ENCODE assay signal across 8 cellular contexts in the genomic region with DNA sequence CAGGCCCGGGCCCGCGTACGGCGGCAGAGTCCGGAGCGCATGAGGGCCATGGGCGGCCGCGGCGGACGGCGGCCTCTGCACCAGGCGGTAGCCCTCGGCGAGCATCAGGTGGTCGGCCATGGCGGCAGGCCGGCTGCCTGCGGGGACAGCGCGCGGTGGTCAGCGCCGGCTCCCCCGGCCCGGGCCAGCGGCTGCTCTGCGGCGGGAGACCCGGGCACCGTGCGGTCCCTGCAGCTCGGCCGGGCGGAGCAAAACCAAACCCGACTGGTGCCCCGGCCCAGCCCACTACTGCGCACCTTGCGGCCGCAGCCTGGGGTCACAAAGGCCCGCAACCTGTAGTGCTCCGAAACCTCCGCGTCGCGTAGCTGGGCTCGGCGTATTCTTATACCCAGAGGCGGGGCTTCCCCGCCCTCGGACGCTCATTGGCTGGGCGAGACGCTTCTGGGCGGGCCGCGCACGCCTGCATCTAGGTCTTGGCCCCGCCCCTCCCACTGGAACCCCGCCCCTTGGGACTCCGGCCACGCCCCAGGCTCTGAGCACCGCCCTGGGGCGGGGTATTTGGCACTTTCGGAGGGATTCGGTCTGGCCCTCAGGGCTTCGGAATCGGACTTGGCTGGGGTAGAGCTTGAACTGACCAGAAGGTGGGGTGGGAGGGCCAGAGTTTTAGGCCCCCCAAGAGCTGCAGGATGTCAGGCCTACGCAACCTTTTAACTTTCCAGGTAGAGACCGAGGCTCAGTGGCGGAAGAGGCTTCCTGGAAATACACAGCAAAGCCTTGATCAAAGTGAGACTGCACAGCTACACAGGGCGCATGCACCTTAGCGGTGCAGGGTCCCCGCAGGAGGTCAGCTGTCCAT. TPM values are rescaled to one million over a fixed set of nuclear protein-coding genes. Genes with fewer than 3 reads are reported as not detected.
DNase-seq lines count a peak whose midpoint lies in the region; ATAC-seq and TF ChIP-seq lines count a peak whose summit lies in the region.

A gene with protein sequence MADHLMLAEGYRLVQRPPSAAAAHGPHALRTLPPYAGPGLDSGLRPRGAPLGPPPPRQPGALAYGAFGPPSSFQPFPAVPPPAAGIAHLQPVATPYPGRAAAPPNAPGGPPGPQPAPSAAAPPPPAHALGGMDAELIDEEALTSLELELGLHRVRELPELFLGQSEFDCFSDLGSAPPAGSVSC (minus strand): TSS at position 356 of the 856 bp plus-strand sequence. CDS start 236 bp downstream, at position 120.

- H3K4me1 ChIP-seq in KMS-11 (ENCODE audit: low read depth, poor library complexity, severe bottlenecking) (no peaks in the 10 kb centered on the region), stomach (peaks cover 25 to 54% (median 40%) of the 10 kb centered on the region in 4 donors)

- 2 to 12% (median 2%) methylated on average over 10 to 75 of the region's 75 CpGs for WGBS in stomach, 5 donors

- DNase-seq in DMS79 treated with DMSO at 0.1 percent for 48 hours (lab: John Stamatoyannopoulos, UW) (peak; percentile 86), RPMI8226 (peak; percentile 93), activated gamma-delta T cell treated with Interleukin-2 at 50 U/mL for 16 hours (peak; percentile 94), foreskin fibroblast (peak; percentile 90 to 98), neural crest cell (ENCODE audit: low read depth, low spot score) (peak; percentile 95), stomach (peak; percentile 97)

- TF ChIP-seq EP300 in stomach (IDR thresholded peaks at IDR 0.05) = no peak

- H3K4me3 ChIP-seq in KMS-11 (IDR thresholded peaks at IDR 0.05; ENCODE audit: insufficient read depth, low read depth, low read length) (peak within 1 kb of the TSS; percentile 78), foreskin fibroblast (ENCODE audit: low read depth in 1 of 2, low read length in 2 of 2) (peak within 1 kb of the TSS; percentile 52 to 59), stomach (peak within 1 kb of the TSS; percentile 73 to 80 (median 76))

- H3K4me1 Mint-ChIP-seq in neural crest cell = peaks cover 11% of the 10 kb centered on the region

- H3K36me3 ChIP-seq in KMS-11 (ENCODE audit: insufficient read depth) (no peaks in the 10 kb centered on the region), stomach (no peaks in the 10 kb centered on the region)

- H3K9me3 ChIP-seq in stomach = no peaks in the 10 kb centered on the region

- H3K9ac ChIP-seq in KMS-11 = peak within 1 kb of the TSS; percentile 23; the same call in 1 of the 2 replicates

- H3K79me2 ChIP-seq in KMS-11 (ENCODE audit: insufficient read depth, low read depth) = no peaks in the 10 kb centered on the region

- H3K27me3 ChIP-seq in KMS-11 (ENCODE audit: insufficient read depth, low read depth) (no peaks in the 10 kb centered on the region), stomach (no peaks in the 10 kb centered on the region)

- H3K36me3 Mint-ChIP-seq in neural crest cell (ENCODE audit: low read depth) = no peaks in the 10 kb centered on the region

- peaks cover 33% of the 10 kb centered on the region for H3K27me3 Mint-ChIP-seq in neural crest cell (ENCODE audit: low read depth)

- no peak within 1 kb of the TSS for H3K27ac ChIP-seq in KMS-11
- peak within 1 kb of the TSS; percentile 81 to 93 (median 87) for H3K27ac ChIP-seq in stomach

- H3K9me3 Mint-ChIP-seq in neural crest cell = no peaks in the 10 kb centered on the region

- H3K4me3 Mint-ChIP-seq in neural crest cell = peak within 1 kb of the TSS; percentile 88

- ATAC-seq in GM21737 (IDR thresholded peaks at IDR 0.05; ENCODE audit: unreplicated experiment) = peak; percentile 91

- no peaks in the 10 kb centered on the region for H4K20me1 ChIP-seq in KMS-11 (ENCODE audit: insufficient read depth)

- TF ChIP-seq POLR2A in stomach (IDR thresholded peaks at IDR 0.05) = peak in 2 of 4 donors; percentile 69 to 85

- intact Hi-C loops in stomach (cut with DNase I; ENCODE audit: low total_unique reads) = no loop called here

- peak within 1 kb of the TSS; percentile 47 for H3K4me2 ChIP-seq in KMS-11

- no peak within 1 kb of the TSS for H3K27ac Mint-ChIP-seq in neural crest cell (ENCODE audit: unreplicated experiment)

- H2AFZ ChIP-seq in KMS-11 (ENCODE audit: low read depth) = peak within 1 kb of the TSS; percentile 93

- no peak for TF ChIP-seq CTCF in KMS-11 (conservative IDR thresholded peaks at IDR 0.05; ENCODE audit: low read depth, low read length)
- no peak for TF ChIP-seq CTCF in foreskin fibroblast (IDR thresholded peaks at IDR 0.05; ENCODE audit: low read depth, low read length)
- no peak for TF ChIP-seq CTCF in neural crest cell (conservative IDR thresholded peaks at IDR 0.05)
- TF ChIP-seq CTCF in stomach (IDR thresholded peaks at IDR 0.05) = peak in 1 of 7 experiments; percentile 35

RNA-seq across cellular contexts. Expression of the gene that starts here (rescaled TPM):
- 11.3 TPM in 2 replicates for total RNA-seq in neural crest cell
- total RNA-seq in stomach = 100 to 1,000 TPM in 1 of 5 donors, 10 to 100 TPM in 3, 1 to 10 TPM in 1; 2.6 to 152 (median 38.4) TPM
- 10 to 100 TPM in 2 of 3 donors, 1 to 10 TPM in 1; 8.6 to 22.5 (median 13.5) TPM for polyA plus RNA-seq in stomach
